8 cellular contexts compared by ENCODE assay signal in the genomic region with DNA sequence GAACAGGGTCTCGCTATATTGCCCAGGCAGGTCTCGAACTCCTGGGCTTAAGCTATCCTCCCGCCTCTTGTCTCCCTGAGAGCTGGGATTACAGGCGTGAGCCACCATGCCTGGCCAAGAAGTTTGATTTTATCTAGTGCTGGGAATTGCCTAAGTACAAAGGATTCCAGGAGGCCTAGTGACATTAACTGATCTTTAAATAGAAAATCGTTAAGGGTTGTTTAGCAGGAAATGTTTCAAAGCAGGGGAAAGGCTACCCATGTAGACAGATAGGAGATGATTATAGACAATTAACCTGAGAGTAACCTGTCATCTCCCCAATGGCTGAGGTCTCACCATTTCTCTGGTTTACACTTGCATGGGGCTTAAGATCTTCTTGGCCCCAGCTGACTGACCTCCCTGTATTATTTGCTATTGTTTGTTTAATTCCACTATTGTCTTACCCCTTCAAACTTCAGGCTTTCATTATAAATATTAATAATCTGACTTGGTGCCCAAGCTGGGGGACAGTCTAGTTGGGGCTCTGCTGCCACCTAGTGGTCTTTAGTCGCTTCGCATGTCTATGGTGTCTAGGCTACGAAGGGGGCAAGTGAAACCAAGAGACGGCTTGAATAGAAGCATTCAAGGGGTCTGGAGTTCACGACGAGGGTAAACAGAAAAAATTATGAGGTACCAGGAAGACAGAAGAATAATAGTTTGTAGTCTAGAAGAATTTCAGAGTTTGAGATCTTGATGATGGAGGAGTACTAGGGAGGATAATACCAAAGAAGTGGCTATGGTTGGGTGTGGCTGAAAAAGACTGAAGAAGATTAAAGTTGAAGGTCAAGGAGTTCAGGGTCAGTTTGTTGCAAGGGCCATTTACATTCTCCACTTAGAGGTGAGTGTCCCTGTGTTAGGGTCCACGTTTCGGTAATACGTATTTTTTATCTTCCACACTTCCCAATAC. TPM values are rescaled to one million over a fixed set of nuclear protein-coding genes. Genes with fewer than 3 reads are reported as not detected.
DNase-seq lines count a peak whose midpoint lies in the region; ATAC-seq and TF ChIP-seq lines count a peak whose summit lies in the region.

No MANE protein-coding gene starts in this region.

- BruUV-seq in PC-3 (replicated peaks; lab: Mats Ljungman, UMichigan): no TSS peak

- CTCF ChIA-PET in PC-3 (lab: Charles Lee): interaction anchor here (0.6 to 1.6 kb wide), 3 partner anchors 59 to 131 kb away, joined by 3 to 4 read pairs (median 3); no protein-coding TSS in a partner anchor

- intact Hi-C loops in PC-3 (cut with micrococcal nuclease): loop anchor here (1.0 to 2.0 kb wide), 4 partner anchors 43 to 173 kb away; no protein-coding TSS in a partner anchor
- intact Hi-C loops in stomach (cut with DNase I; ENCODE audit: low total_unique reads): loop anchor here (5.0 kb wide), 1 partner anchor 164 kb away; no protein-coding TSS in a partner anchor

- no peaks in the 10 kb centered on the region for H3K79me2 ChIP-seq in PC-3 (ENCODE audit: low read length)
- H3K79me2 ChIP-seq in neural cell (replicated peaks; ENCODE audit: insufficient read depth, low read length): no peaks in the 10 kb centered on the region

- peak overlapping the region; percentile 16; the same call in 1 of the 2 replicates for H3K9ac ChIP-seq in PC-3 (ENCODE audit: low read length)
- no peak overlapping the region for H3K9ac ChIP-seq in neural cell (ENCODE audit: low read length)

- H3K36me3 ChIP-seq in PC-3 (ENCODE audit: low read depth, low read length) (no peaks in the 10 kb centered on the region), neural cell (ENCODE audit: insufficient read depth, low read length) (no peaks in the 10 kb centered on the region), stomach (no peaks in the 10 kb centered on the region)

- TF ChIP-seq RAD21 in neural cell (conservative IDR thresholded peaks at IDR 0.05): peak; percentile 82

- H3K27ac ChIP-seq in PC-3 (ENCODE audit: low read length) (peak overlapping the region; percentile 56), neural cell (ENCODE audit: low read length) (no peak overlapping the region), stomach (no peak overlapping the region)

- no peaks in the 10 kb centered on the region for H3F3A ChIP-seq in PC-3 (ENCODE audit: low read length, unreplicated experiment)
- no peaks in the 10 kb centered on the region for H3F3A ChIP-seq in neural cell (ENCODE audit: insufficient read depth, low read length, poor library complexity, severe bottlenecking)

- H3K9me2 ChIP-seq in PC-3 (replicated peaks; ENCODE audit: low read length) (no peaks in the 10 kb centered on the region), neural cell (ENCODE audit: insufficient read depth, low read length) (no peaks in the 10 kb centered on the region)

- H4K20me1 ChIP-seq in PC-3 (ENCODE audit: low read length) (no peaks in the 10 kb centered on the region), neural cell (ENCODE audit: insufficient read depth) (no peaks in the 10 kb centered on the region)

- H3K4me3 ChIP-seq in AG10803 (ENCODE audit: low read length): no peak overlapping the region
- peak overlapping the region; percentile 24; the same call in 1 of the 2 replicates for H3K4me3 ChIP-seq in PC-3 (ENCODE audit: low read length)
- no peak overlapping the region for H3K4me3 ChIP-seq in fibroblast of mammary gland (ENCODE audit: control insufficient read depth, low read depth, low read length)
- no peak overlapping the region for H3K4me3 ChIP-seq in neural cell (ENCODE audit: low read length)
- no peak overlapping the region for H3K4me3 ChIP-seq in stomach

- POLR2A ChIA-PET in PC-3 (lab: Charles Lee; ENCODE audit: unreplicated experiment): no interaction called here

- peaks cover 11% of the 10 kb centered on the region for H3K4me1 ChIP-seq in PC-3 (ENCODE audit: insufficient read depth, low read length)
- peaks cover 0 to 20% (median 10%) of the 10 kb centered on the region in 4 donors for H3K4me1 ChIP-seq in stomach

- no peak for TF ChIP-seq EP300 in neural cell (conservative IDR thresholded peaks at IDR 0.05; ENCODE audit: poor library complexity, severe bottlenecking)
- no peak for TF ChIP-seq EP300 in stomach (IDR thresholded peaks at IDR 0.05)

- peak; percentile 50 for DNase-seq in AG10803 (ENCODE audit: low read depth)
- peak; percentile 78 for DNase-seq in PC-3
- DNase-seq in activated T-cell treated with anti-CD3 and anti-CD28 coated beads, Interleukin-2, amount 50 U/mL, for 48 hours: peak; percentile 65 to 68
- peak; percentile 69 for DNase-seq in fibroblast of mammary gland (ENCODE audit: low read depth)
- peak; percentile 75 for DNase-seq in stomach

- TF ChIP-seq CTCF in AG10803 (conservative IDR thresholded peaks at IDR 0.05; ENCODE audit: low read length): peak; percentile 95
- peak; percentile 96 for TF ChIP-seq CTCF in PC-3 (conservative IDR thresholded peaks at IDR 0.05; ENCODE audit: low read depth, low read length)
- TF ChIP-seq CTCF in fibroblast of mammary gland (conservative IDR thresholded peaks at IDR 0.05; ENCODE audit: control insufficient read depth, insufficient read depth, low read depth, low read length): peak; percentile 89
- TF ChIP-seq CTCF in neural cell (IDR thresholded peaks at IDR 0.05; ENCODE audit: poor library complexity, severe bottlenecking): peak; percentile 85
- TF ChIP-seq CTCF in stomach (IDR thresholded peaks at IDR 0.05): peak in 5 of 7 experiments; percentile 77 to 94 (median 89)

- H3K4me2 ChIP-seq in PC-3 (ENCODE audit: low read length) (peak overlapping the region; percentile 52), neural cell (ENCODE audit: low read length) (no peak overlapping the region)

- H2AFZ ChIP-seq in PC-3 (ENCODE audit: low read length) (peak overlapping the region; percentile 8; the same call in 1 of the 2 replicates), neural cell (ENCODE audit: low read depth, low read length) (no peak overlapping the region)

- ATAC-seq in GM19023 (IDR thresholded peaks at IDR 0.05; ENCODE audit: unreplicated experiment) (peak; percentile 90), HG03565 (IDR thresholded peaks at IDR 0.05; ENCODE audit: unreplicated experiment) (peak; percentile 69), PC-3 (peak; percentile 96)

- no peaks in the 10 kb centered on the region for H3K9me3 ChIP-seq in PC-3 (ENCODE audit: low read length)
- no peaks in the 10 kb centered on the region for H3K9me3 ChIP-seq in neural cell (ENCODE audit: low read length)
- H3K9me3 ChIP-seq in stomach: no peaks in the 10 kb centered on the region

- no peak for TF ChIP-seq POLR2A in stomach (IDR thresholded peaks at IDR 0.05)

- WGBS in stomach, 5 donors: 21 to 31% (median 24%) methylated on average over 14 of the region's 14 CpGs

- H3K27me3 ChIP-seq in PC-3 (ENCODE audit: low read length): no peaks in the 10 kb centered on the region
- no peaks in the 10 kb centered on the region for H3K27me3 ChIP-seq in neural cell (ENCODE audit: insufficient read depth, low read depth, low read length)
- peaks cover 0 to 11% (median 0%) of the 10 kb centered on the region in 3 donors for H3K27me3 ChIP-seq in stomach

TF ChIP-seq in neural cell, 6 proteins besides CTCF, POLR2A, EP300 and RAD21:
- TF ChIP-seq EZH2 (IDR thresholded peaks at IDR 0.05; ENCODE audit: borderline replicate concordance, insufficient read depth, low read length, poor library complexity, severe bottlenecking) (no peak), SMC3 (conservative IDR thresholded peaks at IDR 0.05; ENCODE audit: poor library complexity) (peak; percentile 83)
TF ChIP-seq in neural cell: peak in this region for 1.

RNA-seq across cellular contexts. Expression of a gene that starts 40.4 kb away (rescaled TPM):
- 9.6 and 14.6 TPM in 2 replicates for total RNA-seq in PC-3 (2014; rRNA removed)
- polyA plus RNA-seq in neural cell: 47.5 and 57.4 TPM in 2 replicates
- 34.3 and 37.5 TPM in 2 replicates for polyA minus RNA-seq in neural cell
- 10 to 100 TPM in 3 of 5 donors, 1 to 10 TPM in 2; 4.7 to 47.3 (median 20.2) TPM for total RNA-seq in stomach
- polyA plus RNA-seq in stomach: 10 to 100 TPM; 13.0 to 22.5 (median 19.4) TPM

RNA-seq across cellular contexts. Expression of a gene that starts 57.3 kb away (rescaled TPM):
- total RNA-seq in PC-3 (2014; rRNA removed) (0.29 and 0.40 TPM in 2 replicates), stomach (under 1 TPM in 1 of 5 donors, not detected in 4; 0.72 TPM)
- polyA plus RNA-seq in neural cell (not detected in 2 replicates), stomach (1 to 10 TPM in 1 of 3 donors, under 1 TPM in 1, not detected in 1; 0.08 to 1.8 TPM)
- not detected in 2 replicates for polyA minus RNA-seq in neural cell
